ENCODE assay signal across 8 cellular contexts in the genomic region with DNA sequence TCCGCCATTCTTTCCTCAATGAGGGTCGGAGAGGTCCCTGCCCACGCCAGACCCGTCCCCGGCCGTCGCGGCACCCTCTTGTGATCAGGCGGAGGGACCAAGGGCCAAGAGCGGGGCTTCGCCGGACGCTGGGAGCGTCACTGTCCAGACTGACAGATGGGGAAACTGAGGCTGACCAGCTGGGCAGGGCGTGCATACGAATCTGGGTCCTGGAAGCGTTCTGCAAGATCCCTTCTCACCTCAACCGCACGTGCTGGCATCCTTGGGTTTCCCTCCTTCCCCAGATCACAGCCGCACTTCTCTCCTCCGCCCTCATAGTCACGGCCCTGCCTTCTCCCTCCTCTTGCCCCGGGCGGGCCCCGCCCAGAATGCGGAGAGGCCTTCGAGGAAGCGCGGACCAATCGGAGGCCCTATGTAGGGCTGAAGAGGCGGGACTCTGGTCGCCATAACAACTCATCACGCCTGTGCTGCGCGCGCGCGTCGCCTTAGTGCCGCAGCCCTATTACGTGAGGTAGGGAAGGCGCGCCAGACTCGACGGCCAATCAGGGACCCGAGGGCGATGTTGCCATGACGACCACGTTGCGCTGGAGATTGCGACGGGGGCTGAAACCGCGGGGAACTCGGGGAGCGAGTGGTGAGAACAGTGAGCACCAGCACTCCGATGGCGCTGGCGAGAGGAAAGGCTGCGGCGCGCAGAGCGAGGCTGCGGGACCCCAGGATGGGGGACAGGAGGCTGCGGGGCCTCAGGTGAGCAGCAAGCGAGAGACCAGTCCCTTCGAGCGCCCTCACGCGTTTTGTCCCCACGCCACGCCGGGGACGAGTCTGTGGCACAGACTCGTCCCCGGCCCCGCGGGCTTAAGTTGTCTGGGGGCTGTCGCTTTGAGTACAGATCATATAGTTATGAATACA. TPM values are rescaled to one million over a fixed set of nuclear protein-coding genes. Genes with fewer than 3 reads are reported as not detected.
DNase-seq lines count a peak whose midpoint lies in the region; ATAC-seq and TF ChIP-seq lines count a peak whose summit lies in the region.

No MANE protein-coding gene starts in this region.

- H3K27ac ChIP-seq in IMR-90 (ENCODE audit: insufficient read depth, low read length): peak overlapping the region; percentile 19; the same call in 1 of the 2 replicates

- H2BK15ac ChIP-seq in IMR-90 (ENCODE audit: low read depth, low read length): no peak overlapping the region

- H3K36me3 ChIP-seq in IMR-90 (ENCODE audit: control insufficient read depth, insufficient read depth, low read length): no peaks in the 10 kb centered on the region

- peak overlapping the region; percentile 51 for H4K5ac ChIP-seq in IMR-90 (ENCODE audit: low read depth, low read length)

- intact Hi-C loops in IMR-90 (cut with micrococcal nuclease): no loop called here

- peak overlapping the region; percentile 95 for H2AK9ac ChIP-seq in IMR-90 (replicated peaks; ENCODE audit: low read depth, low read length, poor library complexity)

- peak overlapping the region; percentile 66 for H3K4me3 ChIP-seq in IMR-90 (ENCODE audit: insufficient read depth, low read depth, low read length)

- peaks cover 5% of the 10 kb centered on the region for H3K4me1 ChIP-seq in IMR-90 (ENCODE audit: control insufficient read depth, insufficient read depth, low read length)

- TF ChIP-seq CTCF in IMR-90 (conservative IDR thresholded peaks at IDR 0.05; ENCODE audit: low read depth, low read length): no peak; the same call in 1 of the 2 replicates

- no peak for TF ChIP-seq RAD21 in IMR-90 (IDR thresholded peaks at IDR 0.05; ENCODE audit: low read length)

- BruUV-seq in IMR-90 (replicated peaks; lab: Mats Ljungman, UMichigan): no TSS peak

- no peaks in the 10 kb centered on the region for H3K9me1 ChIP-seq in IMR-90 (ENCODE audit: insufficient read depth, low read length)

- peak overlapping the region; percentile 93 for H3K4me2 ChIP-seq in IMR-90 (ENCODE audit: low read depth, low read length)

- in situ Hi-C loops in IMR-90 (cut with MboI; ENCODE audit: low sequenced_read_pairs): no loop called here

- WGBS in IMR-90 (ENCODE audit: extremely low coverage in 2 of 2, insufficient read length in 1 of 2), 2 experiments: 1% methylated on average over 48 of the region's 79 CpGs; no CpG with 5 or more reads in 1 of the 2 experiments

- no peaks in the 10 kb centered on the region for H3K27me3 ChIP-seq in IMR-90 (ENCODE audit: control insufficient read depth, insufficient read depth, low read length)

- peak overlapping the region; percentile 79 to 94; a peak in 3 of 4 replicates for H4K8ac ChIP-seq in IMR-90 (ENCODE audit: low read depth in 2 of 2, low read length in 2 of 2)

- peak overlapping the region; percentile 86 for H3K14ac ChIP-seq in IMR-90 (replicated peaks; ENCODE audit: low read depth, low read length)

- ATAC-seq in GM21528 (IDR thresholded peaks at IDR 0.05; ENCODE audit: low FRiP score, unreplicated experiment) (peak; percentile 95), IMR-90 (ENCODE audit: low read depth) (peak; percentile 99)

- peak; percentile 89 for TF ChIP-seq POLR2A in IMR-90 (IDR thresholded peaks at IDR 0.05; ENCODE audit: low read depth, low read length)
- peak; percentile 87 for TF ChIP-seq POLR2A in erythroblast (IDR thresholded peaks at IDR 0.05; ENCODE audit: low read length)

- DNase-seq in DMS153 treated with DMSO at 0.1 percent for 48 hours (lab: John Stamatoyannopoulos, UW; ENCODE audit: unreplicated experiment) (peak; percentile 97), IMR-90 (peak; percentile 99), OCI-M1 (lab: John Stamatoyannopoulos, UW) (peak; percentile 100), activated T-cell treated with anti-CD3 and anti-CD28 coated beads for 48 hours (ENCODE audit: low read depth) (peak; percentile 97), erythroblast (lab: John Stamatoyannopoulos, UW) (peak; percentile 100), mucosa of gallbladder (ENCODE audit: low spot score) (peak; percentile 100)
- DNase-seq in stimulated activated CD8-positive, alpha-beta memory T cell treated with anti-CD3 and anti-CD28 coated beads, Interleukin-4, amount 100 ng/mL, for 24 hours (ENCODE audit: low read depth): peak; percentile 98

- POLR2A ChIA-PET in IMR-90 (lab: Charles Lee; ENCODE audit: unreplicated experiment): no interaction called here

- dilution Hi-C loops in IMR-90 (cut with HindIII; ENCODE audit: low sequenced_read_pairs, unreplicated experiment): no loop called here

- H3K18ac ChIP-seq in IMR-90 (ENCODE audit: low read depth, low read length): no peak overlapping the region

- H2BK5ac ChIP-seq in IMR-90 (ENCODE audit: low read depth, low read length, poor library complexity, severe bottlenecking): peak overlapping the region; percentile 48

- H2AFZ ChIP-seq in IMR-90 (replicated peaks; ENCODE audit: low read length, poor library complexity): peak overlapping the region; percentile 99

- CTCF ChIA-PET in IMR-90 (lab: Yijun Ruan, JAX): no interaction called here

- peak overlapping the region; percentile 95 for H3K23ac ChIP-seq in IMR-90 (ENCODE audit: low read depth, low read length)

- peak overlapping the region; percentile 34; the same call in 1 of the 2 replicates for H2BK120ac ChIP-seq in IMR-90 (ENCODE audit: low read depth, low read length)

- H3K9me3 ChIP-seq in IMR-90 (ENCODE audit: control insufficient read depth, insufficient read depth, low read length): no peaks in the 10 kb centered on the region

- no peaks in the 10 kb centered on the region for H4K20me1 ChIP-seq in IMR-90 (ENCODE audit: insufficient read depth, low read length)

- H3K9ac ChIP-seq in IMR-90 (ENCODE audit: low read depth, low read length): peak overlapping the region; percentile 60

- H3K4ac ChIP-seq in IMR-90 (ENCODE audit: low read depth, low read length): peak overlapping the region; percentile 81

- H2AK5ac ChIP-seq in IMR-90 (ENCODE audit: low read depth, low read length): peak overlapping the region; percentile 88; the same call in 1 of the 2 replicates

- H3K56ac ChIP-seq in IMR-90 (ENCODE audit: extremely low read depth, insufficient read depth, low read length): no peak overlapping the region

- H2BK20ac ChIP-seq in IMR-90 (ENCODE audit: low read depth, low read length): no peak overlapping the region

- peak overlapping the region; percentile 82 for H4K91ac ChIP-seq in IMR-90 (ENCODE audit: insufficient read depth, low read depth, low read length)

- H3K79me1 ChIP-seq in IMR-90 (ENCODE audit: low read depth in 1 of 2, low read length in 2 of 2): peaks cover 0 to 10% of the 10 kb centered on the region in 2 experiments; a peak in 2 of 4 replicates

TF ChIP-seq in IMR-90, 13 proteins besides CTCF, POLR2A, EP300 and RAD21:
- TF ChIP-seq MAFK (IDR thresholded peaks at IDR 0.05; ENCODE audit: low read depth, low read length) (no peak), SMC3 (IDR thresholded peaks at IDR 0.05; ENCODE audit: low read depth, low read length) (no peak), CHD1 (IDR thresholded peaks at IDR 0.05; ENCODE audit: low read depth, low read length) (no peak), RFX5 (IDR thresholded peaks at IDR 0.05; ENCODE audit: low read depth, low read length) (peak; percentile 94), MAZ (IDR thresholded peaks at IDR 0.05; ENCODE audit: borderline replicate concordance, low read depth, low read length) (peak; percentile 92), CEBPB (IDR thresholded peaks at IDR 0.05; ENCODE audit: low read depth, low read length) (peak; percentile 69; the same call in 1 of the 2 replicates), MXI1 (IDR thresholded peaks at IDR 0.05; ENCODE audit: borderline replicate concordance, low read depth, low read length) (peak; percentile 77; the same call in 1 of the 2 replicates), BHLHE40 (IDR thresholded peaks at IDR 0.05; ENCODE audit: low read depth, low read length) (peak; percentile 84)
- TF ChIP-seq, protein P1, sequence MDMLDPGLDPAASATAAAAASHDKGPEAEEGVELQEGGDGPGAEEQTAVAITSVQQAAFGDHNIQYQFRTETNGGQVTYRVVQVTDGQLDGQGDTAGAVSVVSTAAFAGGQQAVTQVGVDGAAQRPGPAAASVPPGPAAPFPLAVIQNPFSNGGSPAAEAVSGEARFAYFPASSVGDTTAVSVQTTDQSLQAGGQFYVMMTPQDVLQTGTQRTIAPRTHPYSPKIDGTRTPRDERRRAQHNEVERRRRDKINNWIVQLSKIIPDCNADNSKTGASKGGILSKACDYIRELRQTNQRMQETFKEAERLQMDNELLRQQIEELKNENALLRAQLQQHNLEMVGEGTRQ (IDR thresholded peaks at IDR 0.05; ENCODE audit: low read depth, low read length): peak; percentile 50

RNA-seq across cellular contexts. Expression of a gene that starts 5.7 kb away (rescaled TPM):
- total RNA-seq in IMR-90 (2012; rRNA removed) (not detected in 2 replicates), mucosa of gallbladder (not detected)
- polyA plus RNA-seq in IMR-90 (2012; rRNA removed): 0.10 TPM in 1 of 2 replicates, not detected in the other
- polyA plus RNA-seq in IMR-90 (2012; cell fraction: cytosol; rRNA removed): 0.12 TPM in 1 of 2 replicates, not detected in the other
- polyA plus RNA-seq in IMR-90 (2012; cell fraction: nucleus; rRNA removed; ENCODE audit: low replicate concordance): 0.22 and 1.1 TPM in 2 replicates

RNA-seq across cellular contexts. Expression of a gene that starts 7.3 kb away (rescaled TPM):
- 12.8 and 15.4 TPM in 2 replicates for total RNA-seq in IMR-90 (2012; rRNA removed)
- 11.6 and 12.4 TPM in 2 replicates for polyA plus RNA-seq in IMR-90 (2012; rRNA removed)
- 7.0 and 8.6 TPM in 2 replicates for polyA plus RNA-seq in IMR-90 (2012; cell fraction: cytosol; rRNA removed)
- 7.3 and 10.9 TPM in 2 replicates for polyA plus RNA-seq in IMR-90 (2012; cell fraction: nucleus; rRNA removed; ENCODE audit: low replicate concordance)
- 13.9 TPM for total RNA-seq in mucosa of gallbladder

RNA-seq across cellular contexts. Expression of a gene that starts 14.1 kb away (rescaled TPM):
- total RNA-seq in IMR-90 (2012; rRNA removed) (3,811 and 5,858 TPM in 2 replicates), mucosa of gallbladder (614 TPM)
- polyA plus RNA-seq in IMR-90 (2012; rRNA removed): 3,265 and 3,617 TPM in 2 replicates
- polyA plus RNA-seq in IMR-90 (2012; cell fraction: cytosol; rRNA removed): 1,967 and 6,567 TPM in 2 replicates
- polyA plus RNA-seq in IMR-90 (2012; cell fraction: nucleus; rRNA removed; ENCODE audit: low replicate concordance): 1,256 and 1,694 TPM in 2 replicates

RNA-seq across cellular contexts. Expression of a gene that starts 20.3 kb away (rescaled TPM):
- total RNA-seq in IMR-90 (2012; rRNA removed) (0.54 and 0.56 TPM in 2 replicates), mucosa of gallbladder (2.9 TPM)
- polyA plus RNA-seq in IMR-90 (2012; rRNA removed): 1.2 and 1.9 TPM in 2 replicates
- 1.7 and 1.9 TPM in 2 replicates for polyA plus RNA-seq in IMR-90 (2012; cell fraction: cytosol; rRNA removed)
- polyA plus RNA-seq in IMR-90 (2012; cell fraction: nucleus; rRNA removed; ENCODE audit: low replicate concordance): 0.97 and 3.2 TPM in 2 replicates

RNA-seq across cellular contexts. Expression of a gene that starts 38.6 kb away (rescaled TPM):
- total RNA-seq in IMR-90 (2012; rRNA removed) (0.18 and 0.56 TPM in 2 replicates), mucosa of gallbladder (3.5 TPM)
- polyA plus RNA-seq in IMR-90 (2012; rRNA removed): 0.24 and 0.27 TPM in 2 replicates
- polyA plus RNA-seq in IMR-90 (2012; cell fraction: cytosol; rRNA removed): 0.25 TPM in 2 replicates
- 1.2 and 4.0 TPM in 2 replicates for polyA plus RNA-seq in IMR-90 (2012; cell fraction: nucleus; rRNA removed; ENCODE audit: low replicate concordance)

Comparison
In these comparisons a context has a peak if more than half of its experiments do, and no peak if none do; other contexts are left out.
1. Peak in every context shown above with its lines: DNase-seq, ATAC-seq, H3K4me3 ChIP-seq and H3K27ac ChIP-seq.